8 cellular contexts compared by ENCODE assay signal in genomic region chr1:114715952-114716303, GRCh38. TPM values are rescaled to one million over a fixed set of nuclear protein-coding genes. Genes with fewer than 3 reads are reported as not detected.
DNase-seq lines count a peak whose midpoint lies in the region; ATAC-seq and TF ChIP-seq lines count a peak whose summit lies in the region.

No MANE protein-coding gene starts in this region.

- TF ChIP-seq CTCF in fibroblast of the aortic adventitia (IDR thresholded peaks at IDR 0.05; ENCODE audit: insufficient read depth, low read length): no peak
- no peak for TF ChIP-seq CTCF in gastrocnemius medialis (IDR thresholded peaks at IDR 0.05 in 4 of 5, conservative IDR thresholded peaks at IDR 0.05 in 1 of 5)

- POLR2A ChIA-PET in activated CD4-positive, alpha-beta T cell treated with anti-CD3 and anti-CD28 coated beads, Interleukin-2, amount 10 ng/mL, durations not matched to agents 7 days and 5 days (lab: Charles Lee): no interaction called here

- no peaks in the 10 kb centered on the region for H3K9me3 Mint-ChIP-seq in activated CD4-positive, alpha-beta T cell treated with anti-CD3 and anti-CD28 coated beads, Interleukin-2, amount 10 ng/mL, durations not matched to agents 7 days and 5 days

- peaks cover 6% of the 10 kb centered on the region; the same call in 1 of the 2 replicates for H3K4me1 ChIP-seq in SJCRH30
- peaks cover 30 to 38% of the 10 kb centered on the region in 2 donors for H3K4me1 ChIP-seq in gastrocnemius medialis

- in situ Hi-C loops in gastrocnemius medialis (cut with MboI; ENCODE audit: low sequenced_read_pairs in 4 of 4): no loop called here

- H3K36me3 ChIP-seq in SJCRH30 (peaks cover 80% of the 10 kb centered on the region), gastrocnemius medialis (peaks cover 0 to 72% of the 10 kb centered on the region in 2 donors)

- no peak for TF ChIP-seq POLR2A in gastrocnemius medialis (IDR thresholded peaks at IDR 0.05)

- no peak for DNase-seq in activated CD4-positive, alpha-beta T cell treated with anti-CD3 and anti-CD28 coated beads, Interleukin-2, amount 10 ng/mL, durations not matched to agents 7 days and 5 days
- DNase-seq in activated CD4-positive, alpha-beta T cell treated with anti-CD3 and anti-CD28 coated beads for 4 hours: no peak
- DNase-seq in SJCRH30 (no peak), fibroblast of the aortic adventitia (ENCODE audit: low read depth) (no peak), gastrocnemius medialis (no peak), NCI-H1048 (lab: John Stamatoyannopoulos, UW) (no peak)

- no peaks in the 10 kb centered on the region for H3K27me3 ChIP-seq in SJCRH30
- no peaks in the 10 kb centered on the region for H3K27me3 ChIP-seq in gastrocnemius medialis

- peaks cover 19% of the 10 kb centered on the region for H3K4me1 Mint-ChIP-seq in activated CD4-positive, alpha-beta T cell treated with anti-CD3 and anti-CD28 coated beads, Interleukin-2, amount 10 ng/mL, durations not matched to agents 7 days and 5 days

- peak overlapping the region; percentile 90 for H3K4me3 ChIP-seq in SJCRH30
- H3K4me3 ChIP-seq in fibroblast of the aortic adventitia (ENCODE audit: low read depth, low read length): peak overlapping the region; percentile 99
- H3K4me3 ChIP-seq in gastrocnemius medialis: peak overlapping the region; percentile 58 to 76 (median 72)

- peaks cover 65% of the 10 kb centered on the region for H3K36me3 Mint-ChIP-seq in activated CD4-positive, alpha-beta T cell treated with anti-CD3 and anti-CD28 coated beads, Interleukin-2, amount 10 ng/mL, durations not matched to agents 7 days and 5 days (ENCODE audit: low read depth)

- ATAC-seq in gastrocnemius medialis: no peak
- no peak for ATAC-seq in activated CD4-positive, CD25-positive, alpha-beta regulatory T cell treated with anti-CD3 and anti-CD28 coated beads, Interleukin-2, amount 50 U/mL, for 24 hours
- ATAC-seq in GM21526 (IDR thresholded peaks at IDR 0.05; ENCODE audit: low FRiP score, unreplicated experiment): no peak

- H3K9me3 ChIP-seq in SJCRH30 (replicated peaks) (no peaks in the 10 kb centered on the region), gastrocnemius medialis (no peaks in the 10 kb centered on the region)

- H3K27ac ChIP-seq in SJCRH30: peak overlapping the region; percentile 81
- H3K27ac ChIP-seq in gastrocnemius medialis: peak overlapping the region; percentile 84 to 93 (median 88)

- intact Hi-C loops in gastrocnemius medialis (cut with DNase I; ENCODE audit: low total_unique reads): no loop called here

- H3K27me3 Mint-ChIP-seq in activated CD4-positive, alpha-beta T cell treated with anti-CD3 and anti-CD28 coated beads, Interleukin-2, amount 10 ng/mL, durations not matched to agents 7 days and 5 days: no peaks in the 10 kb centered on the region

- H3K4me3 Mint-ChIP-seq in activated CD4-positive, alpha-beta T cell treated with anti-CD3 and anti-CD28 coated beads, Interleukin-2, amount 10 ng/mL, durations not matched to agents 7 days and 5 days: peak overlapping the region; percentile 92

- CTCF ChIA-PET in activated CD4-positive, alpha-beta T cell treated with anti-CD3 and anti-CD28 coated beads, Interleukin-2, amount 10 ng/mL, durations not matched to agents 7 days and 5 days (lab: Charles Lee): interaction anchor here (0.9 to 2.4 kb wide), 9 partner anchors 9 to 741 kb away, joined by 3 to 7 read pairs (median 3); partner anchors contain the start of gene AMPD1

- H3K27ac Mint-ChIP-seq in activated CD4-positive, alpha-beta T cell treated with anti-CD3 and anti-CD28 coated beads, Interleukin-2, amount 10 ng/mL, durations not matched to agents 7 days and 5 days: peak overlapping the region; percentile 96

RNA-seq across cellular contexts. Expression of gene NRAS, which starts 0.6 kb away (rescaled TPM):
- total RNA-seq in activated CD4-positive, alpha-beta T cell treated with anti-CD3 and anti-CD28 coated beads, Interleukin-2, amount 10 ng/mL, durations not matched to agents 7 days and 5 days: 10 to 100 TPM; 45.4 to 52.4 TPM
- total RNA-seq in SJCRH30 (2014; rRNA removed; shearing (Covaris generic)): 69.4 and 74.9 TPM in 2 replicates
- total RNA-seq in fibroblast of the aortic adventitia (ENCODE audit: low replicate concordance) (27.1 and 80.1 TPM in 2 replicates), gastrocnemius medialis (10 to 100 TPM in 1 of 4 donors, 1 to 10 TPM in 3; 3.9 to 10.8 (median 6.6) TPM)

RNA-seq across cellular contexts. Expression of gene AMPD1, which starts 20.6 kb away (rescaled TPM):
- total RNA-seq in activated CD4-positive, alpha-beta T cell treated with anti-CD3 and anti-CD28 coated beads, Interleukin-2, amount 10 ng/mL, durations not matched to agents 7 days and 5 days: not detected
- not detected in 2 replicates for total RNA-seq in SJCRH30 (2014; rRNA removed; shearing (Covaris generic))
- total RNA-seq in fibroblast of the aortic adventitia (ENCODE audit: low replicate concordance) (not detected in 2 replicates), gastrocnemius medialis (10 to 100 TPM; 43.5 to 93.4 (median 68.1) TPM)

RNA-seq across cellular contexts. Expression of gene CSDE1, which starts 41.9 kb away (rescaled TPM):
- 100 to 1,000 TPM; 381 to 439 TPM for total RNA-seq in activated CD4-positive, alpha-beta T cell treated with anti-CD3 and anti-CD28 coated beads, Interleukin-2, amount 10 ng/mL, durations not matched to agents 7 days and 5 days
- total RNA-seq in SJCRH30 (2014; rRNA removed; shearing (Covaris generic)): 674 and 704 TPM in 2 replicates
- total RNA-seq in fibroblast of the aortic adventitia (ENCODE audit: low replicate concordance) (670 and 845 TPM in 2 replicates), gastrocnemius medialis (1,000 to 10,000 TPM; 2,331 to 4,024 (median 3,697) TPM)

RNA-seq across cellular contexts. Expression of gene DENND2C, which starts 46.1 kb away (rescaled TPM):
- total RNA-seq in activated CD4-positive, alpha-beta T cell treated with anti-CD3 and anti-CD28 coated beads, Interleukin-2, amount 10 ng/mL, durations not matched to agents 7 days and 5 days: under 1 TPM; 0.12 to 0.15 TPM
- total RNA-seq in SJCRH30 (2014; rRNA removed; shearing (Covaris generic)): 1.7 and 2.1 TPM in 2 replicates
- total RNA-seq in fibroblast of the aortic adventitia (ENCODE audit: low replicate concordance) (4.8 and 5.3 TPM in 2 replicates), gastrocnemius medialis (10 to 100 TPM in 3 of 4 donors, 1 to 10 TPM in 1; 4.7 to 20.7 (median 17.4) TPM)

Comparison
In these comparisons a context has a peak if more than half of its experiments do, and no peak if none do; other contexts are left out.
1. RNA of gene AMPD1, which starts 20.6 kb away (total RNA-seq): 43.5 to 93.4 TPM in gastrocnemius medialis; not detected in activated CD4-positive, alpha-beta T cell treated with anti-CD3 and anti-CD28 coated beads, Interleukin-2, amount 10 ng/mL, durations not matched to agents 7 days and 5 days, not detected in SJCRH30 and not detected in fibroblast of the aortic adventitia; every median in the first group is over 10 times any median in the second.
2. Peak in every context shown above with its lines, with median percentiles within 50 percentile points of each other: H3K4me3 ChIP-seq.